In genomic region chr14:69812725-69813124, GRCh38 we compare ENCODE assay signal across 17 cellular contexts. TPM values are rescaled to one million over a fixed set of nuclear protein-coding genes. Genes with fewer than 3 reads are reported as not detected.
A peak's percentile ranks its signal among the peaks of the same experiment; 100 is the strongest.
DNase-seq lines count a peak whose midpoint lies in the region; ATAC-seq and TF ChIP-seq lines count a peak whose summit lies in the region.
"Had no signal": no experiment of that assay in that cellular context is flagged by ENCODE, and none has a peak within 500 bp of the region (broad histone marks: within the 10 kb centered on the region; RNA-seq: fewer than 3 reads in every experiment).

No MANE protein-coding gene starts in this region.

- no peak overlapping the region for H3K4me3 Mint-ChIP-seq in Caco-2 (ENCODE audit: unreplicated experiment)
- H3K4me3 Mint-ChIP-seq: naive B cell had no signal

- H3K36me3 ChIP-seq in Caco-2 (ENCODE audit: control insufficient read depth, insufficient read depth, low read length) (no peaks in the 10 kb centered on the region), PC-3 (ENCODE audit: low read depth, low read length) (no peaks in the 10 kb centered on the region)

- CTCF ChIA-PET in Caco-2 (lab: Charles Lee) = interaction anchor here (1.4 to 2.0 kb wide), 2 partner anchors 216 to 261 kb away, joined by 3 to 10 read pairs; no protein-coding TSS in a partner anchor
- CTCF ChIA-PET in PC-3 (lab: Charles Lee) = interaction anchor here (1.7 kb wide), 1 partner anchor 215 kb away, joined by 4 read pairs; no protein-coding TSS in a partner anchor

- peaks cover 26% of the 10 kb centered on the region for H3K4me1 Mint-ChIP-seq in Caco-2 (ENCODE audit: low read depth, unreplicated experiment)
- H3K4me1 Mint-ChIP-seq: naive B cell had no signal

- H3K9ac ChIP-seq in PC-3 (ENCODE audit: low read length) = no peak overlapping the region

- H3K9me2 ChIP-seq in PC-3 (replicated peaks; ENCODE audit: low read length) = no peaks in the 10 kb centered on the region

- peaks cover 70% of the 10 kb centered on the region for H3K4me1 ChIP-seq in Caco-2
- no peaks in the 10 kb centered on the region for H3K4me1 ChIP-seq in PC-3 (ENCODE audit: insufficient read depth, low read length)
- no peaks in the 10 kb centered on the region for H3K4me1 ChIP-seq in foreskin keratinocyte

- peaks cover 5% of the 10 kb centered on the region for H3K36me3 Mint-ChIP-seq in Caco-2 (ENCODE audit: insufficient read depth, unreplicated experiment)
- H3K36me3 Mint-ChIP-seq: naive B cell had no signal

- H3K27me3 Mint-ChIP-seq in Caco-2 (ENCODE audit: insufficient read depth, unreplicated experiment) = no peaks in the 10 kb centered on the region
- H3K27me3 Mint-ChIP-seq: naive B cell had no signal

- peak; percentile 65 to 73 for DNase-seq in Caco-2
- DNase-seq in HT-29 (ENCODE audit: low spot score) = peak; percentile 35
- peak; percentile 24 for DNase-seq in PC-3
- DNase-seq in foreskin keratinocyte = no peak
- DNase-seq in KG1 (lab: John Stamatoyannopoulos, UW) = no peak
- no peak for DNase-seq in stimulated activated CD4-positive, alpha-beta T cell treated with anti-CD3 and anti-CD28 coated beads, Interleukin-15, amount 100 ng/mL, for 24 hours
- no peak for DNase-seq in GF-D8 (lab: John Stamatoyannopoulos, UW)
- DNase-seq: naive B cell; NCI-H2171 treated with DMSO at 0.1 percent for 48 hours; stimulated activated CD4-positive, alpha-beta T cell treated with anti-CD3 and anti-CD28 coated beads, Interleukin-4, amount 100 ng/mL, for 1 hour; T-helper 9 cell had no signal

- ATAC-seq in PC-3 = no peak
- ATAC-seq in foreskin keratinocyte = no peak
- no peak for ATAC-seq in GM18858 (IDR thresholded peaks at IDR 0.05; ENCODE audit: unreplicated experiment)

- POLR2A ChIA-PET in Caco-2 (lab: Charles Lee) (no interaction called here), PC-3 (lab: Charles Lee; ENCODE audit: unreplicated experiment) (no interaction called here)

- no peak overlapping the region for H2AFZ ChIP-seq in PC-3 (ENCODE audit: low read length)
- H2AFZ ChIP-seq: hepatocyte had no signal

- peaks cover 9% of the 10 kb centered on the region for H3K9me3 Mint-ChIP-seq in Caco-2 (ENCODE audit: unreplicated experiment)
- H3K9me3 Mint-ChIP-seq: naive B cell had no signal

- no peaks in the 10 kb centered on the region for H3K79me2 ChIP-seq in PC-3 (ENCODE audit: low read length)
- H3K79me2 ChIP-seq: hepatocyte had no signal

- H3K27me3 ChIP-seq in Caco-2 (replicated peaks; ENCODE audit: control insufficient read depth, insufficient read depth, low read length) (no peaks in the 10 kb centered on the region), PC-3 (ENCODE audit: low read length) (peaks cover 58% of the 10 kb centered on the region), foreskin keratinocyte (no peaks in the 10 kb centered on the region)
- H3K27me3 ChIP-seq: hepatocyte had no signal

- peak; percentile 24 to 38 for TF ChIP-seq CTCF in Caco-2 (IDR thresholded peaks at IDR 0.05; ENCODE audit: insufficient read depth in 1 of 2, low read depth in 1 of 2, low read length in 1 of 2, severe bottlenecking in 1 of 2, unreplicated experiment in 1 of 2)
- peak; percentile 26 for TF ChIP-seq CTCF in PC-3 (conservative IDR thresholded peaks at IDR 0.05; ENCODE audit: low read depth, low read length)
- peak; percentile 46 for TF ChIP-seq CTCF in foreskin keratinocyte (conservative IDR thresholded peaks at IDR 0.05)

- no peaks in the 10 kb centered on the region for H3F3A ChIP-seq in PC-3 (ENCODE audit: low read length, unreplicated experiment)

- no peak overlapping the region for H3K27ac ChIP-seq in PC-3 (ENCODE audit: low read length)
- no peak overlapping the region for H3K27ac ChIP-seq in foreskin keratinocyte
- H3K27ac ChIP-seq: hepatocyte, RWPE1 had no signal

- H3K27ac Mint-ChIP-seq in Caco-2 (ENCODE audit: unreplicated experiment) = no peak overlapping the region
- H3K27ac Mint-ChIP-seq: naive B cell had no signal

- no peaks in the 10 kb centered on the region for H4K20me1 ChIP-seq in PC-3 (ENCODE audit: low read length)

- intact Hi-C loops in Caco-2 (cut with micrococcal nuclease; ENCODE audit: unreplicated experiment) = loop anchor here (1.0 to 10.0 kb wide), 2 partner anchors 81 to 228 kb away; no protein-coding TSS in a partner anchor
- intact Hi-C loops in PC-3 (cut with micrococcal nuclease) = no loop called here

- TSS peak; percentile 45 for BruUV-seq in Caco-2 (replicated peaks; lab: Mats Ljungman, UMichigan)
- BruUV-seq in PC-3 (replicated peaks; lab: Mats Ljungman, UMichigan) = no TSS peak

- no peak overlapping the region for H3K4me3 ChIP-seq in Caco-2 (ENCODE audit: low read depth, low read length)
- H3K4me3 ChIP-seq in PC-3 (ENCODE audit: low read length) = no peak overlapping the region
- H3K4me3 ChIP-seq: hepatocyte had no signal

- H3K9me3 ChIP-seq in Caco-2 (no peaks in the 10 kb centered on the region), PC-3 (ENCODE audit: low read length) (no peaks in the 10 kb centered on the region)

- no peak overlapping the region for H3K4me2 ChIP-seq in PC-3 (ENCODE audit: low read length)
- H3K4me2 ChIP-seq: hepatocyte had no signal

RNA-seq across cellular contexts. Expression of gene SLC10A1, which starts 15.7 kb away (rescaled TPM):
- total RNA-seq in Caco-2 (2022) (2.6 and 3.8 TPM in 2 replicates), PC-3 (2014; rRNA removed) (not detected in 2 replicates), foreskin keratinocyte (not detected in 2 replicates)
- not detected in 2 replicates for total RNA-seq in HT-29 (2014; rRNA removed; shearing (Covaris generic))
- polyA plus RNA-seq in foreskin keratinocyte = not detected in 2 replicates
- total RNA-seq: epithelial cell of proximal tubule, G401, LHCN-M2 had no signal

RNA-seq across cellular contexts. Expression of gene SRSF5, which starts 45.8 kb away (rescaled TPM):
- total RNA-seq in Caco-2 (2022) (264 and 310 TPM in 2 replicates), PC-3 (2014; rRNA removed) (213 and 309 TPM in 2 replicates), foreskin keratinocyte (178 and 184 TPM in 2 replicates)
- total RNA-seq in HT-29 (2014; rRNA removed; shearing (Covaris generic)) = 93.3 and 126 TPM in 2 replicates
- polyA plus RNA-seq in foreskin keratinocyte = 176 and 181 TPM in 2 replicates

Comparison
In these comparisons a context has a peak if more than half of its experiments do, and no peak if none do; other contexts are left out.
1. DNase-seq: peak in Caco-2 (2 of 2), HT-29 (single experiment) and PC-3 (single experiment); none in foreskin keratinocyte (0 of 2), KG1 (single experiment), stimulated activated CD4-positive, alpha-beta T cell treated with anti-CD3 and anti-CD28 coated beads, Interleukin-15, amount 100 ng/mL, for 24 hours (single experiment) and GF-D8 (single experiment).
2. Peak in every context shown above with its lines, with median percentiles within 50 percentile points of each other: CTCF ChIP-seq.